1 cellular context compared by ENCODE assay signal in genomic region chr12:1445807-1446206, GRCh38.
A peak's percentile ranks its signal among the peaks of the same experiment; 100 is the strongest.
TF ChIP-seq lines count a peak whose summit lies in the region.

No MANE protein-coding gene starts in this region.

TF ChIP-seq in H1, 55 proteins besides CTCF, POLR2A, EP300 and RAD21 (continued from another document):
- 0 out of 2 replicates have a peak, but pooled peaks have one; percentile 58 for TF ChIP-seq RXRA (IDR thresholded peaks at IDR 0.05; ENCODE audit: insufficient read depth, low read depth, low read length)
- TF ChIP-seq CHD7 (IDR thresholded peaks at IDR 0.05; ENCODE audit: insufficient replicate concordance, low read length): no peak
- TF ChIP-seq MAX (IDR thresholded peaks at IDR 0.05): peak; percentile 84
- TF ChIP-seq GTF2F1 (IDR thresholded peaks at IDR 0.05; ENCODE audit: borderline replicate concordance, low read depth, low read length): no peak
- peak; percentile 93 for TF ChIP-seq CREB1 (IDR thresholded peaks at IDR 0.05)
- no peak for TF ChIP-seq SUZ12 (IDR thresholded peaks at IDR 0.05; ENCODE audit: low read length)
- TF ChIP-seq BCL11A (IDR thresholded peaks at IDR 0.05; ENCODE audit: low read depth in 2 of 2, low read length in 2 of 2): no peak
- no peak for TF ChIP-seq KDM1A (IDR thresholded peaks at IDR 0.05; ENCODE audit: borderline replicate concordance, low read length)
- TF ChIP-seq EZH2 (IDR thresholded peaks at IDR 0.05; ENCODE audit: low read depth, low read length, severe bottlenecking): no peak
- peak; percentile 68 for TF ChIP-seq TEAD4 (IDR thresholded peaks at IDR 0.05; ENCODE audit: low read depth, low read length)
- TF ChIP-seq ATF2 (IDR thresholded peaks at IDR 0.05; ENCODE audit: low read length): 0 out of 2 replicates have a peak, but pooled peaks have one; percentile 70
- no peak for TF ChIP-seq CEBPB (IDR thresholded peaks at IDR 0.05; ENCODE audit: low read depth, low read length)
- 0 out of 2 replicates have a peak, but pooled peaks have one; percentile 46 for TF ChIP-seq TCF12 (IDR thresholded peaks at IDR 0.05; ENCODE audit: low read depth, low read length)
- TF ChIP-seq RFX5 (IDR thresholded peaks at IDR 0.05; ENCODE audit: borderline replicate concordance, low read depth, low read length): no peak
- TF ChIP-seq SIRT6 (IDR thresholded peaks at IDR 0.05; ENCODE audit: low read length): no peak
- peak; percentile 29; the same call in 1 of the 2 replicates for TF ChIP-seq TBP (IDR thresholded peaks at IDR 0.05; ENCODE audit: low read depth, low read length)
- TF ChIP-seq CHD2 (IDR thresholded peaks at IDR 0.05; ENCODE audit: low read length): no peak
- no peak for TF ChIP-seq CBX5 (IDR thresholded peaks at IDR 0.05; ENCODE audit: low read depth, low read length)
- TF ChIP-seq YY1 (IDR thresholded peaks at IDR 0.05; ENCODE audit: low read depth, low read length): no peak
- no peak for TF ChIP-seq CHD1 (IDR thresholded peaks at IDR 0.05; ENCODE audit: low read depth, low read length)
- TF ChIP-seq SIN3A (conservative IDR thresholded peaks at IDR 0.05 in 1 of 2, IDR thresholded peaks at IDR 0.05 in 1 of 2; ENCODE audit: low read depth in 1 of 2, low read length in 2 of 2): 0 out of 4 replicates have a peak, but pooled peaks of 1 of the 2 experiments have one; percentile 38
- no peak for TF ChIP-seq EGR1 (IDR thresholded peaks at IDR 0.05; ENCODE audit: borderline replicate concordance, low read depth, low read length)
- TF ChIP-seq TAF7 (optimal IDR thresholded peaks at IDR 0.05; ENCODE audit: borderline replicate concordance, low read depth, low read length): no peak
- TF ChIP-seq KDM5A (IDR thresholded peaks at IDR 0.05; ENCODE audit: low read length): no peak
- TF ChIP-seq PHF8 (conservative IDR thresholded peaks at IDR 0.05; ENCODE audit: low read depth, low read length): no peak
- no peak for TF ChIP-seq HDAC6 (IDR thresholded peaks at IDR 0.05; ENCODE audit: low read depth, low read length)
- peak; percentile 65; the same call in 1 of the 2 replicates for TF ChIP-seq RBBP5 (IDR thresholded peaks at IDR 0.05; ENCODE audit: borderline replicate concordance, low read depth, low read length)
- no peak for TF ChIP-seq USF2 (IDR thresholded peaks at IDR 0.05; ENCODE audit: low read length)
- TF ChIP-seq KDM4A (IDR thresholded peaks at IDR 0.05; ENCODE audit: low read depth, low read length, severe bottlenecking): no peak
- no peak for TF ChIP-seq FOSL1 (IDR thresholded peaks at IDR 0.05; ENCODE audit: insufficient read depth, low read depth, low read length)
- TF ChIP-seq ZNF274 (IDR thresholded peaks at IDR 0.05; ENCODE audit: borderline replicate concordance, extremely low read depth, low read length): no peak
- no peak for TF ChIP-seq ATF3 (IDR thresholded peaks at IDR 0.05; ENCODE audit: insufficient read depth, low read depth, low read length)
- no peak for TF ChIP-seq BRCA1 (IDR thresholded peaks at IDR 0.05; ENCODE audit: low read depth, low read length)
- no peak for TF ChIP-seq NRF1 (IDR thresholded peaks at IDR 0.05; ENCODE audit: low read depth, low read length)
- no peak for TF ChIP-seq SIX5 (IDR thresholded peaks at IDR 0.05; ENCODE audit: low read depth, low read length)
- no peak for TF ChIP-seq JUN (IDR thresholded peaks at IDR 0.05; ENCODE audit: low read depth, low read length)
- no peak for TF ChIP-seq GABPA (IDR thresholded peaks at IDR 0.05; ENCODE audit: borderline replicate concordance, insufficient read depth, low read length)
- no peak for TF ChIP-seq CBX8 (IDR thresholded peaks at IDR 0.05; ENCODE audit: borderline replicate concordance, low read depth, low read length)
- TF ChIP-seq NANOG (IDR thresholded peaks at IDR 0.05; ENCODE audit: insufficient read depth, low read depth, low read length, poor library complexity, severe bottlenecking): no peak
- no peak for TF ChIP-seq SP4 (IDR thresholded peaks at IDR 0.05; ENCODE audit: low read length)
- no peak for TF ChIP-seq BACH1 (IDR thresholded peaks at IDR 0.05; ENCODE audit: low read length)
- no peak for TF ChIP-seq CTBP2 (IDR thresholded peaks at IDR 0.05; ENCODE audit: borderline replicate concordance, insufficient read depth, insufficient read length, low read length)
- peak; percentile 50; the same call in 1 of the 2 replicates for TF ChIP-seq E2F6 (IDR thresholded peaks at IDR 0.05)
- no peak; the same call in 1 of the 2 replicates for TF ChIP-seq POU5F1 (IDR thresholded peaks at IDR 0.05; ENCODE audit: low read depth, low read length)
